Comparison of ENCODE assay signal across 11 cellular contexts in the genomic region with DNA sequence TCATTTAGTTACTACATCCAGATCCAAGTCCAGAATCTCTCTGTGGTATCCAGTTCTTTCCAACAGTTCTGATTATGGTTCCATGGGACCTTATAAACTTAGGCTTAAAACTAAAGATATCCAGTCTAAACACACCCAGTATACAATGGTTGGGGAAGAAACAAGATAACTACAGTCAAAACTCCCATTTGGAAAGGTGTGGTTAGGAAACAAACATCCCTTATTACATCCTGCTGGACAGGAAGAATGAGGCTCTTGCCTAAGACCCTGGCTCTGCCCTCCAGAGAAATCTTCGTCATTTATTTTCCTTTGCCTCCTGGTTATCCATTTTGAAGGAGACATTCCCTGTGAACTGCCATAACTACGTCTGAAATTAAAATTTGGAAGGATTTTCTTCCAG.
"Had no signal": no experiment of that assay in that cellular context is flagged by ENCODE, and none has a peak within 500 bp of the region (broad histone marks: within the 10 kb centered on the region; RNA-seq: fewer than 3 reads in every experiment).

No MANE protein-coding gene starts in this region.

- H3K4me3 ChIP-seq: GM23248, GM23338, HAP-1 had no signal

- H2AFZ ChIP-seq: GM23248, GM23338 had no signal

- H3K4me2 ChIP-seq: GM23338 had no signal

- FAIRE-seq: H1, H54 had no signal

- H3K9me3 ChIP-seq: HAP-1 had no signal

- ATAC-seq: GM23338, HCT116 had no signal

- H3K36me3 ChIP-seq: HAP-1 had no signal

- H3K4me1 ChIP-seq: HAP-1 had no signal

- DNase-seq: GM23248, GOT3, H7, H9, HCEC 1CT, HFFc6 had no signal

- H3K27ac ChIP-seq: GM23248 had no signal

- H3K9ac ChIP-seq: GM23248 had no signal
